In the genomic region with DNA sequence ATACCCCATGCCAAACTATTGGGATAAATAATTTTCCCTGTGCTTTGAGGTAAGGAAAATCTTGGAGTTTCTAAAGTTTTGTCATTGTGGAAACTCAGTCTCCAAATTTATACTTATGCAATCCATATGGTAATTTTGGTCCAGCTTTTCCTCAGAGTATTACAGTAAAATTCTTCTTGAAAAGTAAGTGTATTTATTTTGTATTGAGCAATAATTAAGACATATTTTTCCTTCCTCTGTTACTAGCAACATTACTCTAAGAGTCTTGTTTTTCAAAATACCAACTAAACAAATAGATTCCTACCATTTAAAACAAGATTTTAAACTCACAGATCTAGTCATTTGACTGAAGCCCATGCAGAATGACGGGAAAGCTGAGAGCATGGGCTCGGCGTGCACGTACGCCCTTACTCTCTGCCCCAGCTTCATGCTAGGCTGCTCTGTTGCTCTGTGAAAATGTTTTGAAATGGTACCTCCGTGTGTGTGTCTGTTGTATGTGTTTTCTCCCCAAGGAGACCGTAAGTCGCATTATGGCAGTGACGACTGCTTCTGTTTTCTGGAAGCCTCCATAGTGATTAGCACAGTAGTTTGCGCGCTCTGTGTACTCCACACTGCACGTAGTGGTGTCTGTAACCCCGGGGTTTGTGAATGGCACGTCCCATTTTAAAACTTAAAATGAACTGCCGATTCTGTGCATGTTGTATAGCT, we compare ENCODE assay signal across 8 cellular contexts.
DNase-seq lines count a peak whose midpoint lies in the region; ATAC-seq, FAIRE-seq and TF ChIP-seq lines count a peak whose summit lies in the region.

No MANE protein-coding gene starts in this region.

- H3K4me2 ChIP-seq in keratinocyte (ENCODE audit: control insufficient read depth, extremely low read depth, insufficient read depth, low read depth, low read length) = peak overlapping the region; percentile 87

- H3K4me1 ChIP-seq in keratinocyte (ENCODE audit: control insufficient read depth, extremely low read depth, insufficient read depth, low read length) (peaks cover 11% of the 10 kb centered on the region), testis (peaks cover 3% of the 10 kb centered on the region)

- H3K4me3 ChIP-seq in keratinocyte (ENCODE audit: control insufficient read depth in 2 of 3, extremely low read depth in 1 of 3, insufficient read depth in 2 of 3, low read depth in 1 of 3, low read length in 3 of 3) (peak overlapping the region in 1 of 3 experiments; percentile 53), testis (peak overlapping the region; percentile 27 to 29)

- peak overlapping the region; percentile 64 for H3K9ac ChIP-seq in keratinocyte (ENCODE audit: control insufficient read depth, extremely low read depth, insufficient read depth, low read length)

- H3K36me3 Mint-ChIP-seq in activated CD8-positive, alpha-beta memory T cell treated with anti-CD3 and anti-CD28 coated beads, Interleukin-2, amount 10 ng/mL, durations not matched to agents 7 days and 5 days = peaks cover 20% of the 10 kb centered on the region

- H3K27ac ChIP-seq in keratinocyte (ENCODE audit: control insufficient read depth, insufficient read depth, low read length) (peak overlapping the region; percentile 82), testis (peak overlapping the region in 1 of 2 donors; percentile 27)

- peaks cover 46% of the 10 kb centered on the region for H3K4me1 Mint-ChIP-seq in activated CD8-positive, alpha-beta memory T cell treated with anti-CD3 and anti-CD28 coated beads, Interleukin-2, amount 10 ng/mL, durations not matched to agents 7 days and 5 days

- H3K9me3 Mint-ChIP-seq in activated CD8-positive, alpha-beta memory T cell treated with anti-CD3 and anti-CD28 coated beads, Interleukin-2, amount 10 ng/mL, durations not matched to agents 7 days and 5 days (ENCODE audit: low read depth) = peaks cover 3% of the 10 kb centered on the region

- DNase-seq in activated CD8-positive, alpha-beta memory T cell treated with anti-CD3 and anti-CD28 coated beads, Interleukin-2, amount 10 ng/mL, durations not matched to agents 7 days and 5 days = no peak
- no peak for DNase-seq in activated CD8-positive, alpha-beta memory T cell treated with anti-CD3 and anti-CD28 coated beads, Interleukin-2, amount 50 U/mL, for 48 hours
- peak; percentile 20 for DNase-seq in SW480 (ENCODE audit: low spot score)
- no peak for DNase-seq in keratinocyte (ENCODE audit: low read depth, low spot score)
- DNase-seq in testis = no peak
- DNase-seq in stimulated activated CD4-positive, alpha-beta T cell treated with anti-CD3 and anti-CD28 coated beads, Interleukin-2, amount 100 ng/mL, for 24 hours = no peak

- H3K36me3 ChIP-seq in keratinocyte (ENCODE audit: control insufficient read depth in 2 of 2, extremely low read depth in 1 of 2, insufficient read depth in 2 of 2, low read length in 2 of 2) = no peaks in the 10 kb centered on the region
- no peaks in the 10 kb centered on the region for H3K36me3 ChIP-seq in testis (ENCODE audit: low read depth, missing control alignments)

- peak overlapping the region; percentile 58 for H3K4me3 Mint-ChIP-seq in activated CD8-positive, alpha-beta memory T cell treated with anti-CD3 and anti-CD28 coated beads, Interleukin-2, amount 10 ng/mL, durations not matched to agents 7 days and 5 days

- no peaks in the 10 kb centered on the region for H3K79me2 ChIP-seq in keratinocyte (ENCODE audit: control insufficient read depth, insufficient read depth, low read length)

- no peaks in the 10 kb centered on the region for H3K9me3 ChIP-seq in keratinocyte (ENCODE audit: control insufficient read depth, low read depth, low read length)
- no peaks in the 10 kb centered on the region for H3K9me3 ChIP-seq in testis

- H2AFZ ChIP-seq in keratinocyte (ENCODE audit: control insufficient read depth, low read length) = peak overlapping the region; percentile 73

- H3K27me3 ChIP-seq in keratinocyte (ENCODE audit: control insufficient read depth, extremely low read depth, insufficient read depth, low read length) = no peaks in the 10 kb centered on the region
- no peaks in the 10 kb centered on the region for H3K27me3 ChIP-seq in testis

- H3K27ac Mint-ChIP-seq in activated CD8-positive, alpha-beta memory T cell treated with anti-CD3 and anti-CD28 coated beads, Interleukin-2, amount 10 ng/mL, durations not matched to agents 7 days and 5 days = peak overlapping the region; percentile 81

- H3K27me3 Mint-ChIP-seq in activated CD8-positive, alpha-beta memory T cell treated with anti-CD3 and anti-CD28 coated beads, Interleukin-2, amount 10 ng/mL, durations not matched to agents 7 days and 5 days = no peaks in the 10 kb centered on the region

- no peaks in the 10 kb centered on the region for H4K20me1 ChIP-seq in keratinocyte (ENCODE audit: control insufficient read depth, extremely low read depth, insufficient read depth, low read length)

- intact Hi-C loops in testis (cut with DNase I; ENCODE audit: low total_unique reads) = no loop called here

- no peak for TF ChIP-seq POLR2A in testis (IDR thresholded peaks at IDR 0.05)

- peak; percentile 34 for FAIRE-seq in keratinocyte (lab: Jason Lieb, UNC)

- ATAC-seq in activated CD8-positive, alpha-beta memory T cell treated with anti-CD3 and anti-CD28 coated beads, Interleukin-2, amount 10 ng/mL, durations not matched to agents 7 days and 5 days = peak; percentile 12
- ATAC-seq in HG02623 (IDR thresholded peaks at IDR 0.05; ENCODE audit: unreplicated experiment) = no peak
- ATAC-seq in GM19397 (IDR thresholded peaks at IDR 0.05; ENCODE audit: unreplicated experiment) = no peak

- no peaks in the 10 kb centered on the region for H3K9me1 ChIP-seq in keratinocyte (ENCODE audit: control insufficient read depth, extremely low read depth, insufficient read depth, low read length)

- CTCF ChIA-PET in activated CD8-positive, alpha-beta memory T cell treated with anti-CD3 and anti-CD28 coated beads, Interleukin-2, amount 10 ng/mL, durations not matched to agents 7 days and 5 days (lab: Charles Lee) = interaction anchor here (1.1 to 1.6 kb wide), 3 partner anchors 10 to 14 kb away, joined by 3 to 5 read pairs (median 3); no protein-coding TSS in a partner anchor

- WGBS in testis, 2 donors = 29 to 38% methylated on average over 15 of the region's 15 CpGs

- dilution Hi-C loops in keratinocyte (cut with MboI; ENCODE audit: extremely low pct_ligation_motif_present, low sequenced_read_pairs) = no loop called here

- TF ChIP-seq CTCF in keratinocyte (optimal IDR thresholded peaks at IDR 0.05 in 1 of 3, IDR thresholded peaks at IDR 0.05 in 1 of 3, conservative IDR thresholded peaks at IDR 0.05 in 1 of 3; ENCODE audit: extremely low read depth in 1 of 3, insufficient read depth in 2 of 3, low read length in 3 of 3) (no peak), testis (IDR thresholded peaks at IDR 0.05) (no peak)
